In genomic region chr2:189580662-189581353, GRCh38 we compare ENCODE assay signal across 8 cellular contexts. TPM values are rescaled to one million over a fixed set of nuclear protein-coding genes. Genes with fewer than 3 reads are reported as not detected.
A peak's percentile ranks its signal among the peaks of the same experiment; 100 is the strongest.
DNase-seq lines count a peak whose midpoint lies in the region; ATAC-seq and TF ChIP-seq lines count a peak whose summit lies in the region.

Gene SLC40A1 (minus strand): TSS chr2:189580786. CDS start chr2:189580460, 326 bp downstream.

- intact Hi-C loops in esophagus muscularis mucosa (cut with DNase I), result no loop called here

- peak in 1 of 3 experiments; percentile 1 for TF ChIP-seq CTCF in esophagus muscularis mucosa (IDR thresholded peaks at IDR 0.05)

- TF ChIP-seq POLR2A in esophagus muscularis mucosa (IDR thresholded peaks at IDR 0.05; ENCODE audit: low read depth), result peak; percentile 30

- under 1% methylated on average over 53 of the region's 78 CpGs for WGBS in esophagus muscularis mucosa

- H3K4me3 ChIP-seq in esophagus muscularis mucosa, result peak within 1 kb of the TSS; percentile 70 to 83 (median 79)
- peak within 1 kb of the TSS; percentile 81 to 97 for H3K4me3 ChIP-seq in muscle layer of duodenum (ENCODE audit: low read depth in 1 of 2, low read length in 2 of 2)

- H3K9me3 ChIP-seq in esophagus muscularis mucosa (no peaks in the 10 kb centered on the region), muscle layer of duodenum (ENCODE audit: control insufficient read depth in 1 of 2, low read length in 2 of 2) (no peaks in the 10 kb centered on the region)

- H3K36me3 ChIP-seq in esophagus muscularis mucosa, result peaks cover 0 to 7% (median 0%) of the 10 kb centered on the region in 4 donors
- H3K36me3 ChIP-seq in muscle layer of duodenum (ENCODE audit: control insufficient read depth in 1 of 2, insufficient read depth in 2 of 2, low read length in 2 of 2), result no peaks in the 10 kb centered on the region

- peak; percentile 54 for ATAC-seq in GM18511 (IDR thresholded peaks at IDR 0.05; ENCODE audit: unreplicated experiment)
- peak; percentile 59 for ATAC-seq in HG03108 (IDR thresholded peaks at IDR 0.05; ENCODE audit: unreplicated experiment)
- ATAC-seq in stimulated activated memory B cell treated with anti-CD40 and anti-IgM and Interleukin-4, amounts not matched to agents 10 μg/mL and 1 μg/mL and 100 μg/mL, for 72 hours, result peak; percentile 75

- no peaks in the 10 kb centered on the region for H3K27me3 ChIP-seq in esophagus muscularis mucosa
- H3K27me3 ChIP-seq in muscle layer of duodenum (ENCODE audit: low read depth, low read length), result no peaks in the 10 kb centered on the region

- peak within 1 kb of the TSS; percentile 65 for H3K4me3 Mint-ChIP-seq in stimulated activated memory B cell treated with anti-CD40 and anti-IgM and Interleukin-4, amounts not matched to agents 10 μg/mL and 1 μg/mL and 100 μg/mL, for 72 hours

- H3K27me3 Mint-ChIP-seq in stimulated activated memory B cell treated with anti-CD40 and anti-IgM and Interleukin-4, amounts not matched to agents 10 μg/mL and 1 μg/mL and 100 μg/mL, for 72 hours, result peaks cover 56% of the 10 kb centered on the region

- H3K9me3 Mint-ChIP-seq in stimulated activated memory B cell treated with anti-CD40 and anti-IgM and Interleukin-4, amounts not matched to agents 10 μg/mL and 1 μg/mL and 100 μg/mL, for 72 hours, result no peaks in the 10 kb centered on the region

- no peaks in the 10 kb centered on the region for H3K36me3 Mint-ChIP-seq in stimulated activated memory B cell treated with anti-CD40 and anti-IgM and Interleukin-4, amounts not matched to agents 10 μg/mL and 1 μg/mL and 100 μg/mL, for 72 hours

- TF ChIP-seq EP300 in esophagus muscularis mucosa (IDR thresholded peaks at IDR 0.05), result no peak

- peaks cover 38 to 54% (median 52%) of the 10 kb centered on the region in 4 donors for H3K4me1 ChIP-seq in esophagus muscularis mucosa
- peaks cover 4 to 29% of the 10 kb centered on the region in 2 donors for H3K4me1 ChIP-seq in muscle layer of duodenum (ENCODE audit: control insufficient read depth in 1 of 2, insufficient read depth in 2 of 2, low read length in 2 of 2)

- H3K4me1 Mint-ChIP-seq in stimulated activated memory B cell treated with anti-CD40 and anti-IgM and Interleukin-4, amounts not matched to agents 10 μg/mL and 1 μg/mL and 100 μg/mL, for 72 hours, result peaks cover 18% of the 10 kb centered on the region

- H3K27ac Mint-ChIP-seq in stimulated activated memory B cell treated with anti-CD40 and anti-IgM and Interleukin-4, amounts not matched to agents 10 μg/mL and 1 μg/mL and 100 μg/mL, for 72 hours, result no peak within 1 kb of the TSS

- DNase-seq in NOMO-1 treated with DMSO at 0.1 percent for 48 hours (lab: John Stamatoyannopoulos, UW; ENCODE audit: unreplicated experiment) (peak; percentile 81), esophagus muscularis mucosa (ENCODE audit: extremely low spot score) (no peak), NK-92 (lab: John Stamatoyannopoulos, UW; ENCODE audit: unreplicated experiment) (no peak)
- DNase-seq in activated T-cell treated with anti-CD3 and anti-CD28 coated beads, Interleukin-2, amount 50 U/mL, for 48 hours, result peak; percentile 74 to 80

- H3K27ac ChIP-seq in esophagus muscularis mucosa (replicated peaks in 1 of 4) (peak within 1 kb of the TSS; percentile 87 to 95 (median 92)), muscle layer of duodenum (ENCODE audit: low read length) (peak within 1 kb of the TSS; percentile 95)

RNA-seq across cellular contexts. Expression of gene SLC40A1, which starts in this region (rescaled TPM):
- 10 to 100 TPM; 35.3 to 80.9 (median 40.8) TPM for total RNA-seq in esophagus muscularis mucosa

Comparison
In these comparisons a context has a peak if more than half of its experiments do, and no peak if none do; other contexts are left out.
1. DNase-seq: peak in NOMO-1 treated with DMSO at 0.1 percent for 48 hours (single experiment) and activated T-cell treated with anti-CD3 and anti-CD28 coated beads, Interleukin-2, amount 50 U/mL, for 48 hours (2 of 2); none in esophagus muscularis mucosa (single experiment) and NK-92 (single experiment).
2. Peak in every context shown above with its lines, with median percentiles within 50 percentile points of each other: ATAC-seq.